25 cellular contexts compared by ENCODE assay signal in genomic region chr9:97812247-97812543, GRCh38. TPM values are rescaled to one million over a fixed set of nuclear protein-coding genes. Genes with fewer than 3 reads are reported as not detected.
"Had no signal": no experiment of that assay in that cellular context is flagged by ENCODE, and none has a peak within 500 bp of the region (broad histone marks: within the 10 kb centered on the region; RNA-seq: fewer than 3 reads in every experiment).

No MANE protein-coding gene starts in this region.

- ATAC-seq: PC-3, T-cell had no signal

- H3K4me3 ChIP-seq: MG63, Peyer's patch, SJSA1 had no signal

- H3K9ac ChIP-seq: SK-N-SH had no signal

- H3K4me1 Mint-ChIP-seq: T-cell had no signal

- H3K4me2 ChIP-seq: SK-N-SH had no signal

- H3K27me3 ChIP-seq: MG63, Peyer's patch, SJSA1 had no signal

- H3K9me3 ChIP-seq: Peyer's patch, SJSA1, SK-N-SH had no signal

- DNase-seq: Karpas-422, KG1, MG63, NCI-H1092, NCI-H1105 treated with DMSO at 0.1 percent for 48 hours, NCI-H1417 treated with DMSO at 0.1 percent for 48 hours, NCI-H146, NCI-H1694 treated with DMSO at 0.1 percent for 48 hours, NCI-H1930, NCI-H2081, NCI-H2107, NCI-H446, NCI-H510A, NCI-H524 treated with DMSO at 0.1 percent for 48 hours, NCI-H774, Peyer's patch, Right ventricle myocardium superior, SIG-M5, SK-N-SH, SW 1271, T-cell had no signal

- H3K4me3 Mint-ChIP-seq: T-cell had no signal

- H3K27ac ChIP-seq: Peyer's patch had no signal

- H3K4me1 ChIP-seq: Peyer's patch had no signal

- H3K36me3 ChIP-seq: MG63, Peyer's patch, SJSA1 had no signal

- H3K27ac Mint-ChIP-seq: T-cell had no signal

- H3K36me3 Mint-ChIP-seq: T-cell had no signal

RNA-seq across cellular contexts. Expression of gene FOXE1, which starts 40.8 kb away (rescaled TPM):
- total RNA-seq: HT-29, PC-3, Peyer's patch, Right ventricle myocardium superior, RPMI7951 had no signal
